8 cellular contexts compared by ENCODE assay signal in the genomic region with DNA sequence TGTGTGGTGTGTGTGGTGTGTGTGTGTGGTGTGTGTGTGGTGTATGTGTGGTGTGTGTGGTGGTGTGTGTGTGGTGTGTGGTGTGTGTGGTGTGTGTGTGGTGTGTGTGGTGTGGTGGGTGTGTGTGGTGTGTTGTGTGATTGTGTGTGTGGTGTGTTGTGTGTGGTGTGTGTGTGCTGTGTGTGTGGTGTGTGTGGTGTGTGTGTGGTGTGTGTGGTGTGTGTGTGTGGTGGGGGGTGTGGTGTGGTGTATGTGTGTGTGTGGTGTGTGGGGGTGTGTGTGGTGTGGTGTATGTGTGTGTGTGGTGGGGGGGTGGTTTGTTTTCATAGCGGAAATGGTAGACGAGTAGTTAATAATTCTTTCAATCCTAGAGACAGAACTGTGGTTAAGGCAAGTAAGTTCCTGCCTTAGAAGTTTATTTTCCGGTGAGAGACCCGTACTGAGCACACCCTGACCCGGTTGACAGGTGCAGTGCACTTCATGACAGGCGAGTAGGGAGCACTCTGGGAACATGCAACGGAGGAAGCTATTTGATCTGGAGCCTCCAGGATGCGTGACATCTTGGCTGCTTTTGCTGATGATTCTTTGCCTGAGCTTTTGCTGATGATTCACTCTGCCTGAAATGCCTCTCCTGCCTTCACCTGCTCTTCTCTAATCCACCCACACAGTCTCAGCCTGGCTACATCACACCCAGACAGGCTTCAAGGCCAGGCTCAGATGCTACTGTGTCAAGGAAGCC. TPM values are rescaled to one million over a fixed set of nuclear protein-coding genes. Genes with fewer than 3 reads are reported as not detected.
A peak's percentile ranks its signal among the peaks of the same experiment; 100 is the strongest.
DNase-seq lines count a peak whose midpoint lies in the region; ATAC-seq and TF ChIP-seq lines count a peak whose summit lies in the region.

No MANE protein-coding gene starts in this region.

- H3K9me3 ChIP-seq in gastroesophageal sphincter: peaks cover 0 to 1% (median 0%) of the 10 kb centered on the region in 3 donors

- H3K27me3 ChIP-seq in gastroesophageal sphincter: peaks cover 25% of the 10 kb centered on the region

- no peak overlapping the region for H3K27ac ChIP-seq in gastroesophageal sphincter

- no peak for TF ChIP-seq CTCF in gastroesophageal sphincter (IDR thresholded peaks at IDR 0.05)

- 52 to 58% methylated on average over 4 to 6 of the region's 8 CpGs for WGBS in gastroesophageal sphincter (ENCODE audit: low coverage in 1 of 2), 2 donors

- H3K36me3 ChIP-seq in gastroesophageal sphincter: no peaks in the 10 kb centered on the region

- ATAC-seq in GM18520 (IDR thresholded peaks at IDR 0.05; ENCODE audit: unreplicated experiment) (peak; percentile 60), HG02885 (IDR thresholded peaks at IDR 0.05; ENCODE audit: poor library complexity, unreplicated experiment) (peak; percentile 77), gastroesophageal sphincter (no peak)

- no peak for TF ChIP-seq POLR2A in gastroesophageal sphincter (IDR thresholded peaks at IDR 0.05)

- DNase-seq in activated CD4-positive, alpha-beta T cell treated with anti-CD3 and anti-CD28 coated beads for 1 hour: peak; percentile 13
- peak; percentile 83 for DNase-seq in islet precursor cell
- no peak for DNase-seq in D341Med (ENCODE audit: low spot score)
- DNase-seq in retina: no peak
- DNase-seq in NCI-H2227 (lab: John Stamatoyannopoulos, UW; ENCODE audit: unreplicated experiment): no peak

- no peaks in the 10 kb centered on the region for H3K4me1 ChIP-seq in gastroesophageal sphincter

- H3K4me3 ChIP-seq in gastroesophageal sphincter: no peak overlapping the region

- TF ChIP-seq EP300 in gastroesophageal sphincter (IDR thresholded peaks at IDR 0.05): no peak

RNA-seq across cellular contexts. Expression of a gene that starts 21.7 kb away (rescaled TPM):
- 1 to 10 TPM in 1 of 4 donors, under 1 TPM in 2, not detected in 1; 0.13 to 5.6 (median 0.62) TPM for total RNA-seq in gastroesophageal sphincter

Comparison
In these comparisons a context has a peak if more than half of its experiments do, and no peak if none do; other contexts are left out.
1. DNase-seq: peak in activated CD4-positive, alpha-beta T cell treated with anti-CD3 and anti-CD28 coated beads for 1 hour (single experiment) and islet precursor cell (single experiment); none in D341Med (single experiment), retina (single experiment) and NCI-H2227 (single experiment).